1 cellular context compared by ENCODE assay signal in the genomic region with DNA sequence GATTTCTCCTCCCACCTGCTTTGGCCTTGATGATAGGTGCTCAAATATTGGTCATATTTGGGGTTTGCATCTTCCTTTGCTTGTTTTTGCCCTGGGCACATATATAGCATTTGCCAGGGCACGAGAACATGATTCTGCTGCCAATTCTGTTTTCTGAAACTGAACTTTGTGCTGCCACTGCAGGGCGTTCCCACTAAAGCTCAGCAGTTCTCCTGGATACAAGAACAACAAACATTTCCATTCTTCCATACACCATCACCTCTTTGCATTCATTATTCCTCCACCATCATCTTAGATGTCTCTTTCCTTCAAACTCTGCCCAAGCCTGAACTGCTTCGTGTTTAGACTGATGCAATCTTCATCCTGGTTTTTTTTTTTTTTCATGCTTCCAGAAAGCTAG.
TF ChIP-seq lines count a peak whose summit lies in the region.

No MANE protein-coding gene starts in this region.

TF ChIP-seq in HepG2, 621 proteins besides CTCF, POLR2A, EP300 and RAD21 (continued from another document):
- no peak for TF ChIP-seq ZNF441 (CRISPR knock-in tag; IDR thresholded peaks at IDR 0.05; ENCODE audit: borderline replicate concordance)
